In genomic region chr17:43576563-43577229, GRCh38 we compare ENCODE assay signal across 1 cellular context.
A peak's percentile ranks its signal among the peaks of the same experiment; 100 is the strongest.
TF ChIP-seq lines count a peak whose summit lies in the region.

No MANE protein-coding gene starts in this region.

TF ChIP-seq in HepG2, 621 proteins besides CTCF, POLR2A, EP300 and RAD21 (continued from another document and continues in another):
- peak in 1 of 2 experiments; percentile 72; a peak in 1 of 4 replicates for TF ChIP-seq KLF16 (CRISPR knock-in tag; IDR thresholded peaks at IDR 0.05)
- no peak for TF ChIP-seq ZNF33A (CRISPR knock-in tag; IDR thresholded peaks at IDR 0.05; ENCODE audit: borderline replicate concordance)
- TF ChIP-seq NFKBIZ (CRISPR knock-in tag; IDR thresholded peaks at IDR 0.05): peak; percentile 76; the same call in 1 of the 2 replicates
- 0 out of 2 replicates have a peak, but pooled peaks have one; percentile 42 for TF ChIP-seq SPEN (CRISPR knock-in tag; IDR thresholded peaks at IDR 0.05; ENCODE audit: low read depth)
- TF ChIP-seq, protein P1, sequence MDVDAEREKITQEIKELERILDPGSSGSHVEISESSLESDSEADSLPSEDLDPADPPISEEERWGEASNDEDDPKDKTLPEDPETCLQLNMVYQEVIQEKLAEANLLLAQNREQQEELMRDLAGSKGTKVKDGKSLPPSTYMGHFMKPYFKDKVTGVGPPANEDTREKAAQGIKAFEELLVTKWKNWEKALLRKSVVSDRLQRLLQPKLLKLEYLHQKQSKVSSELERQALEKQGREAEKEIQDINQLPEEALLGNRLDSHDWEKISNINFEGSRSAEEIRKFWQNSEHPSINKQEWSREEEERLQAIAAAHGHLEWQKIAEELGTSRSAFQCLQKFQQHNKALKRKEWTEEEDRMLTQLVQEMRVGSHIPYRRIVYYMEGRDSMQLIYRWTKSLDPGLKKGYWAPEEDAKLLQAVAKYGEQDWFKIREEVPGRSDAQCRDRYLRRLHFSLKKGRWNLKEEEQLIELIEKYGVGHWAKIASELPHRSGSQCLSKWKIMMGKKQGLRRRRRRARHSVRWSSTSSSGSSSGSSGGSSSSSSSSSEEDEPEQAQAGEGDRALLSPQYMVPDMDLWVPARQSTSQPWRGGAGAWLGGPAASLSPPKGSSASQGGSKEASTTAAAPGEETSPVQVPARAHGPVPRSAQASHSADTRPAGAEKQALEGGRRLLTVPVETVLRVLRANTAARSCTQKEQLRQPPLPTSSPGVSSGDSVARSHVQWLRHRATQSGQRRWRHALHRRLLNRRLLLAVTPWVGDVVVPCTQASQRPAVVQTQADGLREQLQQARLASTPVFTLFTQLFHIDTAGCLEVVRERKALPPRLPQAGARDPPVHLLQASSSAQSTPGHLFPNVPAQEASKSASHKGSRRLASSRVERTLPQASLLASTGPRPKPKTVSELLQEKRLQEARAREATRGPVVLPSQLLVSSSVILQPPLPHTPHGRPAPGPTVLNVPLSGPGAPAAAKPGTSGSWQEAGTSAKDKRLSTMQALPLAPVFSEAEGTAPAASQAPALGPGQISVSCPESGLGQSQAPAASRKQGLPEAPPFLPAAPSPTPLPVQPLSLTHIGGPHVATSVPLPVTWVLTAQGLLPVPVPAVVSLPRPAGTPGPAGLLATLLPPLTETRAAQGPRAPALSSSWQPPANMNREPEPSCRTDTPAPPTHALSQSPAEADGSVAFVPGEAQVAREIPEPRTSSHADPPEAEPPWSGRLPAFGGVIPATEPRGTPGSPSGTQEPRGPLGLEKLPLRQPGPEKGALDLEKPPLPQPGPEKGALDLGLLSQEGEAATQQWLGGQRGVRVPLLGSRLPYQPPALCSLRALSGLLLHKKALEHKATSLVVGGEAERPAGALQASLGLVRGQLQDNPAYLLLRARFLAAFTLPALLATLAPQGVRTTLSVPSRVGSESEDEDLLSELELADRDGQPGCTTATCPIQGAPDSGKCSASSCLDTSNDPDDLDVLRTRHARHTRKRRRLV (CRISPR knock-in tag; IDR thresholded peaks at IDR 0.05): peak; percentile 63; the same call in 1 of the 2 replicates
- TF ChIP-seq, protein P2, sequence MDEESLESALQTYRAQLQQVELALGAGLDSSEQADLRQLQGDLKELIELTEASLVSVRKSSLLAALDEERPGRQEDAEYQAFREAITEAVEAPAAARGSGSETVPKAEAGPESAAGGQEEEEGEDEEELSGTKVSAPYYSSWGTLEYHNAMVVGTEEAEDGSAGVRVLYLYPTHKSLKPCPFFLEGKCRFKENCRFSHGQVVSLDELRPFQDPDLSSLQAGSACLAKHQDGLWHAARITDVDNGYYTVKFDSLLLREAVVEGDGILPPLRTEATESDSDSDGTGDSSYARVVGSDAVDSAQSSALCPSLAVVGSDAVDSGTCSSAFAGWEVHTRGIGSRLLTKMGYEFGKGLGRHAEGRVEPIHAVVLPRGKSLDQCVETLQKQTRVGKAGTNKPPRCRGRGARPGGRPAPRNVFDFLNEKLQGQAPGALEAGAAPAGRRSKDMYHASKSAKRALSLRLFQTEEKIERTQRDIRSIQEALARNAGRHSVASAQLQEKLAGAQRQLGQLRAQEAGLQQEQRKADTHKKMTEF (CRISPR knock-in tag; IDR thresholded peaks at IDR 0.05): peak; percentile 70
- TF ChIP-seq NONO (IDR thresholded peaks at IDR 0.05): no peak
- TF ChIP-seq NONO (CRISPR knock-in tag; conservative IDR thresholded peaks at IDR 0.05): peak; percentile 74; the same call in 1 of the 2 replicates
- TF ChIP-seq, protein P3, sequence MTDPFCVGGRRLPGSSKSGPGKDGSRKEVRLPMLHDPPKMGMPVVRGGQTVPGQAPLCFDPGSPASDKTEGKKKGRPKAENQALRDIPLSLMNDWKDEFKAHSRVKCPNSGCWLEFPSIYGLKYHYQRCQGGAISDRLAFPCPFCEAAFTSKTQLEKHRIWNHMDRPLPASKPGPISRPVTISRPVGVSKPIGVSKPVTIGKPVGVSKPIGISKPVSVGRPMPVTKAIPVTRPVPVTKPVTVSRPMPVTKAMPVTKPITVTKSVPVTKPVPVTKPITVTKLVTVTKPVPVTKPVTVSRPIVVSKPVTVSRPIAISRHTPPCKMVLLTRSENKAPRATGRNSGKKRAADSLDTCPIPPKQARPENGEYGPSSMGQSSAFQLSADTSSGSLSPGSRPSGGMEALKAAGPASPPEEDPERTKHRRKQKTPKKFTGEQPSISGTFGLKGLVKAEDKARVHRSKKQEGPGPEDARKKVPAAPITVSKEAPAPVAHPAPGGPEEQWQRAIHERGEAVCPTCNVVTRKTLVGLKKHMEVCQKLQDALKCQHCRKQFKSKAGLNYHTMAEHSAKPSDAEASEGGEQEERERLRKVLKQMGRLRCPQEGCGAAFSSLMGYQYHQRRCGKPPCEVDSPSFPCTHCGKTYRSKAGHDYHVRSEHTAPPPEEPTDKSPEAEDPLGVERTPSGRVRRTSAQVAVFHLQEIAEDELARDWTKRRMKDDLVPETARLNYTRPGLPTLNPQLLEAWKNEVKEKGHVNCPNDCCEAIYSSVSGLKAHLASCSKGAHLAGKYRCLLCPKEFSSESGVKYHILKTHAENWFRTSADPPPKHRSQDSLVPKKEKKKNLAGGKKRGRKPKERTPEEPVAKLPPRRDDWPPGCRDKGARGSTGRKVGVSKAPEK (CRISPR knock-in tag; IDR thresholded peaks at IDR 0.05; ENCODE audit: borderline replicate concordance): peak; percentile 76; the same call in 1 of the 2 replicates
- peak; percentile 61; the same call in 1 of the 2 replicates for TF ChIP-seq SP140L (CRISPR knock-in tag; IDR thresholded peaks at IDR 0.05; ENCODE audit: borderline replicate concordance)
- peak; percentile 31 for TF ChIP-seq YY1 (IDR thresholded peaks at IDR 0.05; ENCODE audit: insufficient read depth, insufficient replicate concordance, low read depth, low read length)
- 0 out of 2 replicates have a peak, but pooled peaks have one; percentile 33 for TF ChIP-seq ZNF605 (CRISPR knock-in tag; IDR thresholded peaks at IDR 0.05)
- TF ChIP-seq CEBPZ (IDR thresholded peaks at IDR 0.05; ENCODE audit: low read length): no peak
- TF ChIP-seq ZFP41 (CRISPR knock-in tag; IDR thresholded peaks at IDR 0.05; ENCODE audit: borderline replicate concordance): 0 out of 2 replicates have a peak, but pooled peaks have one; percentile 68
- peak; percentile 35; the same call in 1 of the 2 replicates for TF ChIP-seq MLX (CRISPR knock-in tag; IDR thresholded peaks at IDR 0.05)
- TF ChIP-seq STAG1 (CRISPR knock-in tag; IDR thresholded peaks at IDR 0.05): peak; percentile 99
- TF ChIP-seq KLF13 (CRISPR knock-in tag; IDR thresholded peaks at IDR 0.05): no peak
- no peak for TF ChIP-seq LCORL (IDR thresholded peaks at IDR 0.05)
- TF ChIP-seq LCORL (CRISPR knock-in tag; IDR thresholded peaks at IDR 0.05): peak; percentile 87
- peak; percentile 72 for TF ChIP-seq ZNF792 (CRISPR knock-in tag; IDR thresholded peaks at IDR 0.05)
- no peak for TF ChIP-seq ZNF672 (CRISPR knock-in tag; IDR thresholded peaks at IDR 0.05)
- TF ChIP-seq ZC3H4 (CRISPR knock-in tag; IDR thresholded peaks at IDR 0.05; ENCODE audit: borderline replicate concordance): no peak
- TF ChIP-seq, protein P4, sequence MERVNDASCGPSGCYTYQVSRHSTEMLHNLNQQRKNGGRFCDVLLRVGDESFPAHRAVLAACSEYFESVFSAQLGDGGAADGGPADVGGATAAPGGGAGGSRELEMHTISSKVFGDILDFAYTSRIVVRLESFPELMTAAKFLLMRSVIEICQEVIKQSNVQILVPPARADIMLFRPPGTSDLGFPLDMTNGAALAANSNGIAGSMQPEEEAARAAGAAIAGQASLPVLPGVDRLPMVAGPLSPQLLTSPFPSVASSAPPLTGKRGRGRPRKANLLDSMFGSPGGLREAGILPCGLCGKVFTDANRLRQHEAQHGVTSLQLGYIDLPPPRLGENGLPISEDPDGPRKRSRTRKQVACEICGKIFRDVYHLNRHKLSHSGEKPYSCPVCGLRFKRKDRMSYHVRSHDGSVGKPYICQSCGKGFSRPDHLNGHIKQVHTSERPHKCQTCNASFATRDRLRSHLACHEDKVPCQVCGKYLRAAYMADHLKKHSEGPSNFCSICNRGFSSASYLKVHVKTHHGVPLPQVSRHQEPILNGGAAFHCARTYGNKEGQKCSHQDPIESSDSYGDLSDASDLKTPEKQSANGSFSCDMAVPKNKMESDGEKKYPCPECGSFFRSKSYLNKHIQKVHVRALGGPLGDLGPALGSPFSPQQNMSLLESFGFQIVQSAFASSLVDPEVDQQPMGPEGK (CRISPR knock-in tag; IDR thresholded peaks at IDR 0.05): peak; percentile 93
- TF ChIP-seq KMT2B (CRISPR knock-in tag; IDR thresholded peaks at IDR 0.05): no peak
- TF ChIP-seq, protein P5, sequence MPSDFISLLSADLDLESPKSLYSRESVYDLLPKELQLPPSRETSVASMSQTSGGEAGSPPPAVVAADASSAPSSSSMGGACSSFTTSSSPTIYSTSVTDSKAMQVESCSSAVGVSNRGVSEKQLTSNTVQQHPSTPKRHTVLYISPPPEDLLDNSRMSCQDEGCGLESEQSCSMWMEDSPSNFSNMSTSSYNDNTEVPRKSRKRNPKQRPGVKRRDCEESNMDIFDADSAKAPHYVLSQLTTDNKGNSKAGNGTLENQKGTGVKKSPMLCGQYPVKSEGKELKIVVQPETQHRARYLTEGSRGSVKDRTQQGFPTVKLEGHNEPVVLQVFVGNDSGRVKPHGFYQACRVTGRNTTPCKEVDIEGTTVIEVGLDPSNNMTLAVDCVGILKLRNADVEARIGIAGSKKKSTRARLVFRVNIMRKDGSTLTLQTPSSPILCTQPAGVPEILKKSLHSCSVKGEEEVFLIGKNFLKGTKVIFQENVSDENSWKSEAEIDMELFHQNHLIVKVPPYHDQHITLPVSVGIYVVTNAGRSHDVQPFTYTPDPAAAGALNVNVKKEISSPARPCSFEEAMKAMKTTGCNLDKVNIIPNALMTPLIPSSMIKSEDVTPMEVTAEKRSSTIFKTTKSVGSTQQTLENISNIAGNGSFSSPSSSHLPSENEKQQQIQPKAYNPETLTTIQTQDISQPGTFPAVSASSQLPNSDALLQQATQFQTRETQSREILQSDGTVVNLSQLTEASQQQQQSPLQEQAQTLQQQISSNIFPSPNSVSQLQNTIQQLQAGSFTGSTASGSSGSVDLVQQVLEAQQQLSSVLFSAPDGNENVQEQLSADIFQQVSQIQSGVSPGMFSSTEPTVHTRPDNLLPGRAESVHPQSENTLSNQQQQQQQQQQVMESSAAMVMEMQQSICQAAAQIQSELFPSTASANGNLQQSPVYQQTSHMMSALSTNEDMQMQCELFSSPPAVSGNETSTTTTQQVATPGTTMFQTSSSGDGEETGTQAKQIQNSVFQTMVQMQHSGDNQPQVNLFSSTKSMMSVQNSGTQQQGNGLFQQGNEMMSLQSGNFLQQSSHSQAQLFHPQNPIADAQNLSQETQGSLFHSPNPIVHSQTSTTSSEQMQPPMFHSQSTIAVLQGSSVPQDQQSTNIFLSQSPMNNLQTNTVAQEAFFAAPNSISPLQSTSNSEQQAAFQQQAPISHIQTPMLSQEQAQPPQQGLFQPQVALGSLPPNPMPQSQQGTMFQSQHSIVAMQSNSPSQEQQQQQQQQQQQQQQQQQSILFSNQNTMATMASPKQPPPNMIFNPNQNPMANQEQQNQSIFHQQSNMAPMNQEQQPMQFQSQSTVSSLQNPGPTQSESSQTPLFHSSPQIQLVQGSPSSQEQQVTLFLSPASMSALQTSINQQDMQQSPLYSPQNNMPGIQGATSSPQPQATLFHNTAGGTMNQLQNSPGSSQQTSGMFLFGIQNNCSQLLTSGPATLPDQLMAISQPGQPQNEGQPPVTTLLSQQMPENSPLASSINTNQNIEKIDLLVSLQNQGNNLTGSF (CRISPR knock-in tag; IDR thresholded peaks at IDR 0.05): no peak
- peak; percentile 36; the same call in 1 of the 2 replicates for TF ChIP-seq CEBPG (CRISPR knock-in tag; IDR thresholded peaks at IDR 0.05)
- TF ChIP-seq CBFB (CRISPR knock-in tag; IDR thresholded peaks at IDR 0.05): 0 out of 2 replicates have a peak, but pooled peaks have one; percentile 61
- TF ChIP-seq, protein P6, sequence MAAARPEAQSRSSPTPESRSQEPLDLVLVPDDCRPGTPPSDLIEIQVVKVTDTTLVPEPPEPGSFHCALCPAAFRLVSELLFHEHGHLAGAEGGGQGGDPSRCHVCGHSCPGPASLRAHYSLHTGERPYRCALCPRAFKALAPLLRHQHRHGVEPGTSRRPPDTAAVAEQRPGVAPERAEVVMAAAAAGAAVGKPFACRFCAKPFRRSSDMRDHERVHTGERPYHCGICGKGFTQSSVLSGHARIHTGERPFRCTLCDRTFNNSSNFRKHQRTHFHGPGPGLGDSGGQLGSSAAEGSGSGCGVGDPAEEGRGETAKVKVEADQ (CRISPR knock-in tag; IDR thresholded peaks at IDR 0.05; ENCODE audit: borderline replicate concordance): peak; percentile 13; the same call in 1 of the 2 replicates
- TF ChIP-seq MED8 (CRISPR knock-in tag; IDR thresholded peaks at IDR 0.05; ENCODE audit: insufficient replicate concordance): peak; percentile 57
- TF ChIP-seq PITX1 (CRISPR knock-in tag; IDR thresholded peaks at IDR 0.05): peak; percentile 63; the same call in 1 of the 2 replicates
